Comparison of ENCODE assay signal across 2 cellular contexts in the genomic region with DNA sequence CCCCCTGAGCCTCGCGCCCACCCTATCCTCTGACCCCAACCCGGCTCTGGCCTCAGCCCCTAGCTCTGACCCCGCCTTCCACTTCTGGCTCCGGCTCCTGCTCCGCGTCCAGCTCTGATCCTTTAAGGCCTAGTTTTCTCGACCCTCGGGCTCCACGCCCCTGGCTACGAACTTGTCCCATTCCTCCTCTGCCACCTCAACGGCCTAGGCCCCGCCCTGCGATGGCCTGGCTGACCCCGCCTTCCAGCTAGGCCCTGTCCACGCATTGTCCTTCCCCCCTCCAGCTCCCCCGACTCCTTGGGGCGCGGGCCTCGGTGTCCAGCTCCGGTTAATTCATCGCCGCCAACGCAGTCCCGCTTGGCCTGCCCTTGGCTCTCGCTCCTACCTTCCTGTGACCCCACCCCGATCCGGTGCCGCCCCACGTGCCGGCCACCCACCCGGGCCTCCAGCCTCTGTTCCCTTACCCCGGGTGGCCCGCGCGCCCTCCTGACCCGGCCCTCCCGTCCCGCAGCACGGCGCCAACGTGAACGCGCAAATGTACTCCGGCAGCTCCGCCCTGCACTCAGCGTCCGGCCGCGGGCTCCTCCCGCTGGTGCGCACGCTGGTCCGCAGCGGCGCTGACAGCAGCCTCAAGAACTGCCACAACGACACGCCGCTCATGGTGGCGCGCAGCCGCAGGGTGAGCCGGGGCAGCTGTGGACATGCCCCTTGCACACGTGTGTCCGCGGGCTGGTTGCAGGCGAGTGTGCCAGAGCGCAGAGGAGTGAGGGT.
A peak's percentile ranks its signal among the peaks of the same experiment; 100 is the strongest.
TF ChIP-seq lines count a peak whose summit lies in the region.

No MANE protein-coding gene starts in this region.

TF ChIP-seq in IMR-90, 13 proteins besides CTCF, POLR2A, EP300 and RAD21:
- TF ChIP-seq MAFK (IDR thresholded peaks at IDR 0.05; ENCODE audit: low read depth, low read length) = no peak
TF ChIP-seq in IMR-90: peak in this region for 0.

TF ChIP-seq in HepG2, 621 proteins besides CTCF, POLR2A, EP300 and RAD21:
- TF ChIP-seq RBFOX2 (IDR thresholded peaks at IDR 0.05; ENCODE audit: low read depth, low read length) (peak; percentile 65), AGO2 (optimal IDR thresholded peaks at IDR 0.05; ENCODE audit: low read depth, low read length) (peak; percentile 69), HHEX (CRISPR knock-in tag; IDR thresholded peaks at IDR 0.05) (no peak)
